Comparison of ENCODE assay signal across 17 cellular contexts in the genomic region with DNA sequence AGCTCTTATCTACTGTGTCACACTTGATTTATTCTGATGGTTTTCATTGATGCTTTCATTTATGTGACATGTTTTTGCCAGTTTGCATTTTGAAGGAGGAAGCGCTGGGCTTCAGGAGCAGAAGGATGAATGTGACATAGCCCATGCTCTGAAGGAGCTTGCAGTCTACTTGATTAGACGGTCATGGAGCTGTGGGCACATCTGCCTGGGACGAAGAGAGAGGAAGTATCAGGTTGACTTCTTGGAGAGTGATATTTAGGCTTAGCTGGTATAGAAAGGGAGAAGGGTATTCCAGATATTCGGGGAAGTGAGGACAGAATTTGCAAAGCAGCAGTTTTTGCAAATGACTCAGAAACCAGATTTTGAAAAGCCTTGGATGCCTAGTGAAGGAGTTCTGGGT.
DNase-seq lines count a peak whose midpoint lies in the region; ATAC-seq, FAIRE-seq and TF ChIP-seq lines count a peak whose summit lies in the region.
"Had no signal": no experiment of that assay in that cellular context is flagged by ENCODE, and none has a peak within 500 bp of the region (broad histone marks: within the 10 kb centered on the region; RNA-seq: fewer than 3 reads in every experiment).

No MANE protein-coding gene starts in this region.

- no TSS peak for BruUV-seq in IMR-90 (replicated peaks; lab: Mats Ljungman, UMichigan)

- no peak overlapping the region for H4K8ac ChIP-seq in IMR-90 (ENCODE audit: low read depth in 2 of 2, low read length in 2 of 2)
- no peak overlapping the region for H4K8ac ChIP-seq in mesendoderm (ENCODE audit: low read depth, low read length)

- H2BK20ac ChIP-seq in IMR-90 (ENCODE audit: low read depth, low read length): no peak overlapping the region

- TF ChIP-seq POLR2A in IMR-90 (IDR thresholded peaks at IDR 0.05; ENCODE audit: low read depth, low read length): no peak

- H2BK15ac ChIP-seq in IMR-90 (ENCODE audit: low read depth, low read length): no peak overlapping the region
- H2BK15ac ChIP-seq in mesendoderm (replicated peaks; ENCODE audit: low read depth): no peak overlapping the region

- no peak for TF ChIP-seq RAD21 in IMR-90 (IDR thresholded peaks at IDR 0.05; ENCODE audit: low read length)

- H3K18ac ChIP-seq in IMR-90 (ENCODE audit: low read depth, low read length) (no peak overlapping the region; the same call in 1 of the 2 replicates), mesendoderm (ENCODE audit: low read length) (no peak overlapping the region)

- DNase-seq in IMR-90 (no peak), choroid plexus epithelial cell (ENCODE audit: low read depth) (peak; percentile 44), mesendoderm (peak; percentile 3), D721Med (ENCODE audit: insufficient read length, low spot score) (no peak)
- DNase-seq in stimulated activated CD4-positive, alpha-beta T cell treated with anti-CD3 and anti-CD28 coated beads, Interleukin-2, amount 100 ng/mL, for 48 hours: no peak
- DNase-seq: BE2C; CD8-positive, alpha-beta T cell; COR-L47; DND-41; GDM1 had no signal

- H3K9me3 ChIP-seq in IMR-90 (ENCODE audit: control insufficient read depth, insufficient read depth, low read length): no peaks in the 10 kb centered on the region
- H3K9me3 ChIP-seq: A549, BE2C had no signal

- H2AK9ac ChIP-seq in IMR-90 (replicated peaks; ENCODE audit: low read depth, low read length, poor library complexity): no peak overlapping the region

- H3K56ac ChIP-seq in IMR-90 (ENCODE audit: extremely low read depth, insufficient read depth, low read length) (no peak overlapping the region), mesendoderm (ENCODE audit: low read length) (no peak overlapping the region)

- no peak overlapping the region for H3K27ac ChIP-seq in IMR-90 (ENCODE audit: insufficient read depth, low read length)
- H3K27ac ChIP-seq in mesendoderm (ENCODE audit: low read depth, low read length): no peak overlapping the region
- H3K27ac ChIP-seq: A549, C4-2B, HL-60 had no signal

- H2AFZ ChIP-seq in IMR-90 (replicated peaks; ENCODE audit: low read length, poor library complexity): no peak overlapping the region

- no peak overlapping the region for H4K91ac ChIP-seq in IMR-90 (ENCODE audit: insufficient read depth, low read depth, low read length)

- ATAC-seq in IMR-90 (ENCODE audit: low read depth): peak; percentile 69
- ATAC-seq in HG03159 (IDR thresholded peaks at IDR 0.05; ENCODE audit: unreplicated experiment): no peak
- ATAC-seq: A549; CD8-positive, alpha-beta T cell; HCT116 had no signal

- intact Hi-C loops in IMR-90 (cut with micrococcal nuclease): no loop called here

- CTCF ChIA-PET in IMR-90 (lab: Yijun Ruan, JAX): interaction anchor here (0.7 kb wide), 1 partner anchor 12 kb away, joined by 3 read pairs; no protein-coding TSS in a partner anchor

- dilution Hi-C loops in IMR-90 (cut with HindIII; ENCODE audit: low sequenced_read_pairs, unreplicated experiment): no loop called here

- no peak overlapping the region for H3K4ac ChIP-seq in IMR-90 (ENCODE audit: low read depth, low read length)
- H3K4ac ChIP-seq in mesendoderm (ENCODE audit: low read depth, low read length): no peak overlapping the region

- H3K79me2 ChIP-seq in mesendoderm (ENCODE audit: control insufficient read depth, insufficient read depth, low read length): no peaks in the 10 kb centered on the region

- H2BK5ac ChIP-seq in IMR-90 (ENCODE audit: low read depth, low read length, poor library complexity, severe bottlenecking) (no peak overlapping the region), mesendoderm (ENCODE audit: low read length) (no peak overlapping the region)

- peaks cover 4% of the 10 kb centered on the region for H3K4me1 ChIP-seq in IMR-90 (ENCODE audit: control insufficient read depth, insufficient read depth, low read length)
- no peaks in the 10 kb centered on the region for H3K4me1 ChIP-seq in mesendoderm (ENCODE audit: control insufficient read depth, low read depth, low read length)
- H3K4me1 ChIP-seq: A549 had no signal

- no peak for FAIRE-seq in D721Med (lab: Jason Lieb, UNC)
- FAIRE-seq: A549, GM12892, H54 had no signal

- no peak for TF ChIP-seq CTCF in IMR-90 (conservative IDR thresholded peaks at IDR 0.05; ENCODE audit: low read depth, low read length)
- TF ChIP-seq CTCF in choroid plexus epithelial cell (conservative IDR thresholded peaks at IDR 0.05; ENCODE audit: low read depth, low read length): no peak
- no peak for TF ChIP-seq CTCF in D721Med (IDR thresholded peaks at IDR 0.05; ENCODE audit: insufficient read depth, missing control alignments)

- no peaks in the 10 kb centered on the region for H3K27me3 ChIP-seq in IMR-90 (ENCODE audit: control insufficient read depth, insufficient read depth, low read length)
- H3K27me3 ChIP-seq in mesendoderm (ENCODE audit: insufficient read depth, low read length, poor library complexity): no peaks in the 10 kb centered on the region
- H3K27me3 ChIP-seq: BE2C had no signal

- H3K36me3 ChIP-seq in IMR-90 (ENCODE audit: control insufficient read depth, insufficient read depth, low read length): peaks cover 1% of the 10 kb centered on the region; the same call in 1 of the 2 replicates
- no peaks in the 10 kb centered on the region for H3K36me3 ChIP-seq in mesendoderm (ENCODE audit: control insufficient read depth, insufficient read depth, low read length)
- H3K36me3 ChIP-seq: BE2C had no signal

- H3K9me1 ChIP-seq in IMR-90 (ENCODE audit: insufficient read depth, low read length): peaks cover 4% of the 10 kb centered on the region

- no peak overlapping the region for H3K14ac ChIP-seq in IMR-90 (replicated peaks; ENCODE audit: low read depth, low read length)

- H4K5ac ChIP-seq in IMR-90 (ENCODE audit: low read depth, low read length): no peak overlapping the region
- H4K5ac ChIP-seq in mesendoderm (ENCODE audit: low read length): no peak overlapping the region

- WGBS in IMR-90 (ENCODE audit: extremely low coverage in 2 of 2, insufficient read length in 1 of 2), 2 experiments: 100% methylated on average over 3 of the region's 4 CpGs; no CpG with 5 or more reads in 1 of the 2 experiments
- WGBS in mesendoderm (ENCODE audit: extremely low coverage, insufficient coverage, low lambda C conversion rate): no CpG with 5 or more reads among the region's 4 CpGs

- H3K4me3 ChIP-seq in IMR-90 (ENCODE audit: insufficient read depth, low read depth, low read length) (no peak overlapping the region), choroid plexus epithelial cell (ENCODE audit: low read depth, low read length) (no peak overlapping the region), mesendoderm (ENCODE audit: low read length) (no peak overlapping the region)
- H3K4me3 ChIP-seq: A549 had no signal

- POLR2A ChIA-PET in IMR-90 (lab: Charles Lee; ENCODE audit: unreplicated experiment): no interaction called here

- H2AK5ac ChIP-seq in IMR-90 (ENCODE audit: low read depth, low read length) (0 out of 2 replicates have a peak overlapping the region, but pooled peaks have one; percentile 27), mesendoderm (ENCODE audit: low read length) (no peak overlapping the region)

- in situ Hi-C loops in IMR-90 (cut with MboI; ENCODE audit: low sequenced_read_pairs): no loop called here

- no peak overlapping the region; the same call in 1 of the 2 replicates for H3K23ac ChIP-seq in IMR-90 (ENCODE audit: low read depth, low read length)
- no peak overlapping the region for H3K23ac ChIP-seq in mesendoderm (ENCODE audit: low read length)

- H3K4me2 ChIP-seq in IMR-90 (ENCODE audit: low read depth, low read length) (0 out of 2 replicates have a peak overlapping the region, but pooled peaks have one; percentile 51), mesendoderm (ENCODE audit: low read length) (no peak overlapping the region)
- H3K4me2 ChIP-seq: A549 had no signal

- H3K79me1 ChIP-seq in IMR-90 (ENCODE audit: low read depth in 1 of 2, low read length in 2 of 2) (peaks cover 10 to 20% of the 10 kb centered on the region in 2 experiments; a peak in 2 of 4 replicates), mesendoderm (ENCODE audit: low read length) (no peaks in the 10 kb centered on the region)

- H2BK120ac ChIP-seq in IMR-90 (ENCODE audit: low read depth, low read length): no peak overlapping the region
- H2BK120ac ChIP-seq in mesendoderm (ENCODE audit: low read depth, low read length): no peak overlapping the region

- H3K9ac ChIP-seq in IMR-90 (ENCODE audit: low read depth, low read length) (no peak overlapping the region), mesendoderm (ENCODE audit: low read length) (no peak overlapping the region)

- H4K20me1 ChIP-seq in IMR-90 (ENCODE audit: insufficient read depth, low read length): no peaks in the 10 kb centered on the region

TF ChIP-seq in IMR-90, 13 proteins besides CTCF, POLR2A, EP300 and RAD21:
- TF ChIP-seq RCOR1 (IDR thresholded peaks at IDR 0.05; ENCODE audit: insufficient replicate concordance, low read length) (no peak), CHD1 (IDR thresholded peaks at IDR 0.05; ENCODE audit: low read depth, low read length) (no peak), SMC3 (IDR thresholded peaks at IDR 0.05; ENCODE audit: low read depth, low read length) (no peak), RFX5 (IDR thresholded peaks at IDR 0.05; ENCODE audit: low read depth, low read length) (no peak), MAZ (IDR thresholded peaks at IDR 0.05; ENCODE audit: borderline replicate concordance, low read depth, low read length) (no peak), MXI1 (IDR thresholded peaks at IDR 0.05; ENCODE audit: borderline replicate concordance, low read depth, low read length) (no peak), NFE2L2 (IDR thresholded peaks at IDR 0.05; ENCODE audit: low read depth, low read length) (no peak)
- TF ChIP-seq, protein P1, sequence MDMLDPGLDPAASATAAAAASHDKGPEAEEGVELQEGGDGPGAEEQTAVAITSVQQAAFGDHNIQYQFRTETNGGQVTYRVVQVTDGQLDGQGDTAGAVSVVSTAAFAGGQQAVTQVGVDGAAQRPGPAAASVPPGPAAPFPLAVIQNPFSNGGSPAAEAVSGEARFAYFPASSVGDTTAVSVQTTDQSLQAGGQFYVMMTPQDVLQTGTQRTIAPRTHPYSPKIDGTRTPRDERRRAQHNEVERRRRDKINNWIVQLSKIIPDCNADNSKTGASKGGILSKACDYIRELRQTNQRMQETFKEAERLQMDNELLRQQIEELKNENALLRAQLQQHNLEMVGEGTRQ (IDR thresholded peaks at IDR 0.05; ENCODE audit: low read depth, low read length): no peak
TF ChIP-seq in IMR-90: peak in this region for 0.

Comparison
In these comparisons a context has a peak if more than half of its experiments do, and no peak if none do; other contexts are left out.
1. DNase-seq: peak in choroid plexus epithelial cell (single experiment) and mesendoderm (single experiment); none in IMR-90 (single experiment), stimulated activated CD4-positive, alpha-beta T cell treated with anti-CD3 and anti-CD28 coated beads, Interleukin-2, amount 100 ng/mL, for 48 hours (0 of 2) and D721Med (single experiment).